ENCODE assay signal across 32 cellular contexts in genomic region chr20:57570898-57571297, GRCh38. TPM values are rescaled to one million over a fixed set of nuclear protein-coding genes. Genes with fewer than 3 reads are reported as not detected.
"Had no signal": no experiment of that assay in that cellular context is flagged by ENCODE, and none has a peak within 500 bp of the region (broad histone marks: within the 10 kb centered on the region; RNA-seq: fewer than 3 reads in every experiment).

No MANE protein-coding gene starts in this region.

- H3K9me3 ChIP-seq: body of pancreas, left ventricle myocardium inferior, sigmoid colon, testis, upper lobe of left lung had no signal

- ATAC-seq: activated CD4-positive, CD25-positive, alpha-beta regulatory T cell treated with anti-CD3 and anti-CD28 coated beads, Interleukin-2, amount 50 U/mL, for 24 hours; activated CD8-positive, alpha-beta T cell treated with anti-CD3 and anti-CD28 coated beads, Interleukin-2, amount 10 ng/mL, durations not matched to agents 7 days and 5 days; body of pancreas; effector memory CD8-positive, alpha-beta T cell; esophagus mucosa; natural killer cell treated with Interleukin-12 subunit alpha and Interleukin-12 subunit beta and Interleukin-15 and Interleukin-18, amount 100 ng/mL, for 72 hours; stimulated activated naive B cell treated with anti-CD40 and anti-IgM and Interleukin-4, amounts not matched to agents 10 μg/mL and 1 μg/mL and 100 μg/mL, for 72 hours; T-cell had no signal

- H3K36me3 ChIP-seq: left ventricle myocardium inferior, sigmoid colon, upper lobe of left lung had no signal

- H3K27me3 ChIP-seq: body of pancreas, testis, upper lobe of left lung had no signal

- H3K4me3 Mint-ChIP-seq: activated CD4-positive, alpha-beta T cell treated with anti-CD3 and anti-CD28 coated beads, Interleukin-2, amount 10 ng/mL, durations not matched to agents 7 days and 5 days; activated CD8-positive, alpha-beta T cell treated with anti-CD3 and anti-CD28 coated beads, Interleukin-2, amount 10 ng/mL, durations not matched to agents 7 days and 5 days; activated naive CD4-positive, alpha-beta T cell treated with anti-CD3 and anti-CD28 coated beads, Interleukin-2, amount 50 U/mL, for 24 hours; effector memory CD8-positive, alpha-beta T cell; immature natural killer cell; natural killer cell treated with Interleukin-12 subunit alpha and Interleukin-12 subunit beta and Interleukin-15 and Interleukin-18, amount 100 ng/mL, for 72 hours; stimulated activated naive B cell treated with anti-CD40 and anti-IgM and Interleukin-4, amounts not matched to agents 10 μg/mL and 1 μg/mL and 100 μg/mL, for 72 hours; T-cell; T-helper 2 cell treated with Interferon-gamma antibody and Interleukin-4, amounts not matched to agents 5 μg/mL and 100 μg/mL, for 36 hours had no signal

- DNase-seq: activated CD4-positive, alpha-beta T cell treated with anti-CD3 and anti-CD28 coated beads, Interleukin-2, amount 10 ng/mL, durations not matched to agents 7 days and 5 days; activated CD8-positive, alpha-beta T cell treated with anti-CD3 and anti-CD28 coated beads, Interleukin-2, amount 10 ng/mL, durations not matched to agents 7 days and 5 days; activated gamma-delta T cell treated with Interleukin-2 at 50 U/mL for 16 hours; activated T-cell treated with anti-CD3 and anti-CD28 coated beads, Interleukin-2, amount 50 U/mL, for 1 hour; anterior cingulate cortex; body of pancreas; dermis blood vessel endothelial cell; effector memory CD8-positive, alpha-beta T cell; glutamatergic neuron; immature natural killer cell; kidney glomerular epithelial cell; left ventricle myocardium inferior; mammary epithelial cell; midbrain; sigmoid colon; stimulated activated CD4-positive, alpha-beta T cell treated with anti-CD3 and anti-CD28 coated beads, Interleukin-2, amount 100 ng/mL, for 48 hours; stimulated activated CD8-positive, alpha-beta memory T cell treated with anti-CD3 and anti-CD28 coated beads, Interleukin-4, amount 100 ng/mL, for 48 hours; stimulated activated naive B cell treated with anti-CD40 and anti-IgM and Interleukin-4, amounts not matched to agents 10 μg/mL and 1 μg/mL and 100 μg/mL, for 72 hours; T-cell; testis; upper lobe of left lung had no signal

- H3K4me1 ChIP-seq: body of pancreas, left ventricle myocardium inferior, sigmoid colon, testis, upper lobe of left lung had no signal

- H3K4me3 ChIP-seq: body of pancreas, hepatocyte, left ventricle myocardium inferior, sigmoid colon, smooth muscle cell, testis, upper lobe of left lung had no signal

- H3K27ac ChIP-seq: body of pancreas, hepatocyte, left ventricle myocardium inferior, sigmoid colon, testis, upper lobe of left lung, VCaP had no signal

- H3K27ac Mint-ChIP-seq: activated CD4-positive, alpha-beta T cell treated with anti-CD3 and anti-CD28 coated beads, Interleukin-2, amount 10 ng/mL, durations not matched to agents 7 days and 5 days; activated CD8-positive, alpha-beta T cell treated with anti-CD3 and anti-CD28 coated beads, Interleukin-2, amount 10 ng/mL, durations not matched to agents 7 days and 5 days; activated naive CD4-positive, alpha-beta T cell treated with anti-CD3 and anti-CD28 coated beads, Interleukin-2, amount 50 U/mL, for 24 hours; effector memory CD8-positive, alpha-beta T cell; immature natural killer cell; natural killer cell treated with Interleukin-12 subunit alpha and Interleukin-12 subunit beta and Interleukin-15 and Interleukin-18, amount 100 ng/mL, for 72 hours; stimulated activated naive B cell treated with anti-CD40 and anti-IgM and Interleukin-4, amounts not matched to agents 10 μg/mL and 1 μg/mL and 100 μg/mL, for 72 hours; T-cell; T-helper 2 cell treated with Interferon-gamma antibody and Interleukin-4, amounts not matched to agents 5 μg/mL and 100 μg/mL, for 36 hours had no signal

- H3K36me3 Mint-ChIP-seq: activated naive CD4-positive, alpha-beta T cell treated with anti-CD3 and anti-CD28 coated beads, Interleukin-2, amount 50 U/mL, for 24 hours; immature natural killer cell; natural killer cell treated with Interleukin-12 subunit alpha and Interleukin-12 subunit beta and Interleukin-15 and Interleukin-18, amount 100 ng/mL, for 72 hours; stimulated activated naive B cell treated with anti-CD40 and anti-IgM and Interleukin-4, amounts not matched to agents 10 μg/mL and 1 μg/mL and 100 μg/mL, for 72 hours; T-cell had no signal

- H3K9me3 Mint-ChIP-seq: activated CD4-positive, alpha-beta T cell treated with anti-CD3 and anti-CD28 coated beads, Interleukin-2, amount 10 ng/mL, durations not matched to agents 7 days and 5 days; activated naive CD4-positive, alpha-beta T cell treated with anti-CD3 and anti-CD28 coated beads, Interleukin-2, amount 50 U/mL, for 24 hours; effector memory CD8-positive, alpha-beta T cell; immature natural killer cell; natural killer cell treated with Interleukin-12 subunit alpha and Interleukin-12 subunit beta and Interleukin-15 and Interleukin-18, amount 100 ng/mL, for 72 hours; stimulated activated naive B cell treated with anti-CD40 and anti-IgM and Interleukin-4, amounts not matched to agents 10 μg/mL and 1 μg/mL and 100 μg/mL, for 72 hours; T-cell; T-helper 2 cell treated with Interferon-gamma antibody and Interleukin-4, amounts not matched to agents 5 μg/mL and 100 μg/mL, for 36 hours had no signal

- H3K4me1 Mint-ChIP-seq: activated CD4-positive, alpha-beta T cell treated with anti-CD3 and anti-CD28 coated beads, Interleukin-2, amount 10 ng/mL, durations not matched to agents 7 days and 5 days; activated naive CD4-positive, alpha-beta T cell treated with anti-CD3 and anti-CD28 coated beads, Interleukin-2, amount 50 U/mL, for 24 hours; immature natural killer cell; T-cell had no signal

RNA-seq across cellular contexts. Expression of gene PCK1, which starts 10.0 kb away (rescaled TPM):
- total RNA-seq: activated CD4-positive, alpha-beta T cell treated with anti-CD3 and anti-CD28 coated beads, Interleukin-2, amount 10 ng/mL, durations not matched to agents 7 days and 5 days; activated CD8-positive, alpha-beta T cell treated with anti-CD3 and anti-CD28 coated beads, Interleukin-2, amount 10 ng/mL, durations not matched to agents 7 days and 5 days; dermis blood vessel endothelial cell; endothelial cell of umbilical vein; mammary epithelial cell; natural killer cell treated with Interleukin-12 subunit alpha and Interleukin-12 subunit beta and Interleukin-15 and Interleukin-18, amount 100 ng/mL, for 72 hours; smooth muscle cell had no signal
- polyA plus RNA-seq: endothelial cell of umbilical vein, immature natural killer cell, mammary epithelial cell, smooth muscle cell had no signal

RNA-seq across cellular contexts. Expression of gene CTCFL, which starts 46.0 kb away (rescaled TPM):
- total RNA-seq: activated CD4-positive, alpha-beta T cell treated with anti-CD3 and anti-CD28 coated beads, Interleukin-2, amount 10 ng/mL, durations not matched to agents 7 days and 5 days; activated CD8-positive, alpha-beta T cell treated with anti-CD3 and anti-CD28 coated beads, Interleukin-2, amount 10 ng/mL, durations not matched to agents 7 days and 5 days; body of pancreas; cardiac septum; dermis blood vessel endothelial cell; endothelial cell of umbilical vein; esophagus mucosa; frontal cortex; hepatocyte; left ventricle myocardium inferior; mammary epithelial cell; natural killer cell treated with Interleukin-12 subunit alpha and Interleukin-12 subunit beta and Interleukin-15 and Interleukin-18, amount 100 ng/mL, for 72 hours; smooth muscle cell had no signal
- polyA plus RNA-seq: endothelial cell of umbilical vein, hepatocyte, immature natural killer cell, mammary epithelial cell, sigmoid colon, smooth muscle cell had no signal

RNA-seq across cellular contexts. Expression of gene ZBP1, which starts 49.3 kb away (rescaled TPM):
- total RNA-seq: dermis blood vessel endothelial cell, endothelial cell of umbilical vein, frontal cortex, hepatocyte, left ventricle myocardium inferior, mammary epithelial cell, smooth muscle cell had no signal
- polyA plus RNA-seq: endothelial cell of umbilical vein, hepatocyte, mammary epithelial cell, smooth muscle cell had no signal
